ENCODE assay signal across 31 cellular contexts in the genomic region with DNA sequence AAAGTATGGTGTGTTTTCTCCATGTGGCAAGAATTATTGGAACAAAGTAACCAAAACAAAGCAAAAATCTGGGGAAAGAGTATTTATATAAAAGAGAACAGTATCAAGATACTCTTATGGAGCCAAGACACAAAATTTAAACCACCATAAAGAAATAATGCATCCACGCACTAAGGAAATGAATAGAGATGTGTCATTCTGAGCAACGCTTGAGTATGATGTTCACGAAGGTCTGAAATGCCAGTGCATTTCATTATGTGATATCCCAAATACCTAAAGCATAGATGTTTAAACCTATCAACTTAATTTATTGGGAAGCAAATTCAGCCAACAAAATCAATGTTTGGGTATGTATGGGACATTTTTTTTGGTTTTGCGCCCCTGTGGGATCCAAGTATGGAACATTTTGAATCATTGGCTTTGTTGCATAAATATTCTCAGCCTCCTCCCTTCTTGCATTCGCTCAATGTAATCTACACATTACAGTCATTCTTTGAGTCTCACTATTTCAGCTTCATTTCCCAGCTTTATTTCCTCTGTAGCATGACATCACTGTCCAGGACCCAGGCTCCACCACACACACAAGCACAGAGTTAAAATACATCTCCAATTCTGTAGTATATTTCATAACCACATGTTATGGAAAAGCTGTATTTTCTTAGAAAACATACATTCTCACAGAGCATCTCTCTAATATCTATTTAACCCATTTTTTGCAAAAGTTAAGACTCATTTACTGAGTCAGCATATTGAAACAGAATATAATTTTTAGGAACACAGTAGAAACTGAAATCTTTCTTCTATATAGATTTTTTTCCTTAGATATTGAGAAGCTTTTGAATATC. TPM values are rescaled to one million over a fixed set of nuclear protein-coding genes. Genes with fewer than 3 reads are reported as not detected.
DNase-seq lines count a peak whose midpoint lies in the region; TF ChIP-seq lines count a peak whose summit lies in the region.
"Had no signal": no experiment of that assay in that cellular context is flagged by ENCODE, and none has a peak within 500 bp of the region (broad histone marks: within the 10 kb centered on the region; RNA-seq: fewer than 3 reads in every experiment).

No MANE protein-coding gene starts in this region.

- H3K4me3 ChIP-seq in SK-N-MC (peak overlapping the region; percentile 20; the same call in 1 of the 2 replicates), osteoblast (ENCODE audit: insufficient read depth, low read length) (peak overlapping the region; percentile 14), breast epithelium (no peak overlapping the region), transverse colon (no peak overlapping the region)
- H3K4me3 ChIP-seq: BLaER1 treated with 17β-estradiol and CSF1 and Interleukin-3, amounts not matched to agents 10 nM and 100 nM; lower lobe of right lung; psoas muscle; SJCRH30; tibial nerve had no signal

- intact Hi-C loops in breast epithelium (cut with DNase I; ENCODE audit: low total_unique reads) = no loop called here
- intact Hi-C loops in transverse colon (cut with DNase I; ENCODE audit: low total_unique reads) = no loop called here

- no peak overlapping the region for H3K9ac ChIP-seq in SK-N-MC (ENCODE audit: insufficient read length)
- H3K9ac ChIP-seq: BLaER1 treated with 17β-estradiol and CSF1 and Interleukin-3, amounts not matched to agents 10 nM and 100 nM had no signal

- H4K20me1 ChIP-seq in osteoblast (ENCODE audit: insufficient read depth, low read length) = no peaks in the 10 kb centered on the region
- H4K20me1 ChIP-seq: BLaER1 treated with 17β-estradiol and CSF1 and Interleukin-3, amounts not matched to agents 10 nM and 100 nM had no signal

- H3K27ac ChIP-seq in SK-N-MC (peak overlapping the region; percentile 52), osteoblast (ENCODE audit: low read depth, low read length) (peak overlapping the region; percentile 54), breast epithelium (no peak overlapping the region), transverse colon (no peak overlapping the region)
- H3K27ac ChIP-seq: BLaER1 treated with 17β-estradiol and CSF1 and Interleukin-3, amounts not matched to agents 10 nM and 100 nM; lower lobe of right lung; psoas muscle; SJCRH30; tibial nerve had no signal

- H3K36me3 ChIP-seq in SK-N-MC (ENCODE audit: insufficient read depth, low read length) (no peaks in the 10 kb centered on the region), osteoblast (ENCODE audit: insufficient read depth, low read length) (no peaks in the 10 kb centered on the region), breast epithelium (no peaks in the 10 kb centered on the region), transverse colon (no peaks in the 10 kb centered on the region)
- H3K36me3 ChIP-seq: BLaER1 treated with 17β-estradiol and CSF1 and Interleukin-3, amounts not matched to agents 10 nM and 100 nM; lower lobe of right lung; SJCRH30; tibial nerve had no signal

- TF ChIP-seq POLR2A in breast epithelium (IDR thresholded peaks at IDR 0.05) (no peak), transverse colon (IDR thresholded peaks at IDR 0.05) (no peak)

- TF ChIP-seq CTCF in osteoblast (IDR thresholded peaks at IDR 0.05; ENCODE audit: extremely low read depth, low read depth, low read length) (no peak), breast epithelium (IDR thresholded peaks at IDR 0.05) (no peak), transverse colon (IDR thresholded peaks at IDR 0.05) (no peak)

- H3K4me1 ChIP-seq in osteoblast (ENCODE audit: insufficient read depth, low read length) = peaks cover 27% of the 10 kb centered on the region
- H3K4me1 ChIP-seq in breast epithelium = no peaks in the 10 kb centered on the region
- no peaks in the 10 kb centered on the region for H3K4me1 ChIP-seq in transverse colon
- H3K4me1 ChIP-seq: BLaER1 treated with 17β-estradiol and CSF1 and Interleukin-3, amounts not matched to agents 10 nM and 100 nM; lower lobe of right lung; psoas muscle; SJCRH30 had no signal

- peak overlapping the region; percentile 42 for H3K4me2 ChIP-seq in osteoblast (ENCODE audit: insufficient read depth, low read length)
- H3K4me2 ChIP-seq: BLaER1 treated with 17β-estradiol and CSF1 and Interleukin-3, amounts not matched to agents 10 nM and 100 nM had no signal

- H3K9me3 ChIP-seq in SK-N-MC (ENCODE audit: low read depth, low read length) = no peaks in the 10 kb centered on the region; the same call in 1 of the 2 replicates
- no peaks in the 10 kb centered on the region for H3K9me3 ChIP-seq in osteoblast (ENCODE audit: low read depth, low read length)
- H3K9me3 ChIP-seq in breast epithelium = peaks cover 0 to 7% of the 10 kb centered on the region in 2 donors
- H3K9me3 ChIP-seq in transverse colon = no peaks in the 10 kb centered on the region
- H3K9me3 ChIP-seq: lower lobe of right lung, SJCRH30, tibial nerve had no signal

- in situ Hi-C loops in transverse colon (cut with MboI; ENCODE audit: low pct_ligation_motif_present in 1 of 4, low pct_unique_long_range_greater_than_20kb in 1 of 4, low sequenced_read_pairs in 3 of 4) = no loop called here

- H2AFZ ChIP-seq in osteoblast (ENCODE audit: low read length) = no peak overlapping the region

- DNase-seq in ELR (ENCODE audit: low read depth) (peak; percentile 79), SK-N-MC (ENCODE audit: low read depth, low spot score) (no peak), dedifferentiated amniotic fluid mesenchymal stem cell (ENCODE audit: extremely low spot score) (peak; percentile 38), osteoblast (ENCODE audit: insufficient read length, low spot score, missing footprints) (peak; percentile 44), breast epithelium (ENCODE audit: low spot score in 2 of 2) (no peak), NCI-H1417 treated with DMSO at 0.1 percent for 48 hours (lab: John Stamatoyannopoulos, UW) (no peak), transverse colon (no peak), GDM1 (lab: John Stamatoyannopoulos, UW) (no peak)
- DNase-seq: activated B cell treated with CpG ODN at 0.5 μM for 24 hours; activated CD4-positive, alpha-beta T cell treated with anti-CD3 and anti-CD28 coated beads, Interleukin-2, amount 50 U/mL, for 1 hour; activated effector memory CD4-positive, alpha-beta T cell treated with Interleukin-2 at 50 U/mL for 16 hours; activated T-cell treated with anti-CD3 and anti-CD28 coated beads, Interleukin-2, amount 50 U/mL, for 1 hour; aorta; caudate nucleus; DMS79; erythroblast; foreskin melanocyte; GOT3; lower lobe of right lung; naive thymus-derived CD4-positive, alpha-beta T cell; NCI-H1694; NCI-H446 treated with DMSO at 0.1 percent for 48 hours; NCI-H82; nucleus accumbens; psoas muscle; RPMI8226; SJCRH30; stimulated activated CD4-positive, alpha-beta T cell treated with anti-CD3 and anti-CD28 coated beads, Interleukin-15, amount 100 ng/mL, for 24 hours; stimulated activated CD4-positive, alpha-beta T cell treated with anti-CD3 and anti-CD28 coated beads, Interleukin-4, amount 100 ng/mL, for 4 hours had no signal

- H3K27me3 ChIP-seq in osteoblast (ENCODE audit: insufficient read depth, low read length) (no peaks in the 10 kb centered on the region), breast epithelium (no peaks in the 10 kb centered on the region), transverse colon (no peaks in the 10 kb centered on the region)
- H3K27me3 ChIP-seq: BLaER1 treated with 17β-estradiol and CSF1 and Interleukin-3, amounts not matched to agents 10 nM and 100 nM; SJCRH30; tibial nerve had no signal

- 77 to 86% methylated on average over 5 of the region's 5 CpGs for WGBS in transverse colon (ENCODE audit: low coverage in 1 of 2), 2 donors

- no peak for TF ChIP-seq EP300 in transverse colon (IDR thresholded peaks at IDR 0.05; ENCODE audit: low read depth)

- no peaks in the 10 kb centered on the region for H3K79me2 ChIP-seq in osteoblast (ENCODE audit: insufficient read depth, low read length)

RNA-seq across cellular contexts. Expression of a gene that starts 11.6 kb away (rescaled TPM):
- 17.1 and 19.5 TPM in 2 replicates for total RNA-seq in osteoblast
- total RNA-seq in breast epithelium = 1 to 10 TPM; 1.8 to 2.9 (median 1.9) TPM
- total RNA-seq in transverse colon = 10 to 100 TPM in 1 of 4 donors, 1 to 10 TPM in 2, not detected in 1; 5.5 to 16.3 (median 8.3) TPM
- total RNA-seq: naive thymus-derived CD4-positive, alpha-beta T cell had no signal

Comparison
In these comparisons a context has a peak if more than half of its experiments do, and no peak if none do; other contexts are left out.
1. DNase-seq: peak in ELR (single experiment), dedifferentiated amniotic fluid mesenchymal stem cell (single experiment) and osteoblast (single experiment); none in SK-N-MC (single experiment), breast epithelium (0 of 2), NCI-H1417 treated with DMSO at 0.1 percent for 48 hours (single experiment), transverse colon (single experiment) and GDM1 (single experiment).
2. H3K27ac ChIP-seq: peak in SK-N-MC (single experiment) and osteoblast (single experiment); none in breast epithelium (0 of 2) and transverse colon (0 of 4).
3. H3K4me3 ChIP-seq: peak in SK-N-MC (single experiment) and osteoblast (single experiment); none in breast epithelium (0 of 3) and transverse colon (0 of 4).